12 cellular contexts compared by ENCODE assay signal in genomic region chr18:57353137-57353939, GRCh38. TPM values are rescaled to one million over a fixed set of nuclear protein-coding genes. Genes with fewer than 3 reads are reported as not detected.
DNase-seq lines count a peak whose midpoint lies in the region; ATAC-seq and TF ChIP-seq lines count a peak whose summit lies in the region.
"Had no signal": no experiment of that assay in that cellular context is flagged by ENCODE, and none has a peak within 500 bp of the region (broad histone marks: within the 10 kb centered on the region; RNA-seq: fewer than 3 reads in every experiment).

No MANE protein-coding gene starts in this region.

- TF ChIP-seq CTCF in cardiac muscle cell (IDR thresholded peaks at IDR 0.05; ENCODE audit: low read depth, low read length) (no peak), WERI-Rb-1 (IDR thresholded peaks at IDR 0.05; ENCODE audit: low read depth, low read length) (no peak), breast epithelium (IDR thresholded peaks at IDR 0.05) (no peak)

- no peak for TF ChIP-seq POLR2A in breast epithelium (IDR thresholded peaks at IDR 0.05)

- intact Hi-C loops in cardiac septum (cut with DNase I) (no loop called here), breast epithelium (cut with DNase I; ENCODE audit: low total_unique reads) (no loop called here)

- H3K36me3 ChIP-seq in cardiac muscle cell: no peaks in the 10 kb centered on the region
- H3K36me3 ChIP-seq in WERI-Rb-1: peaks cover 37% of the 10 kb centered on the region
- H3K36me3 ChIP-seq in MG63: no peaks in the 10 kb centered on the region
- no peaks in the 10 kb centered on the region for H3K36me3 ChIP-seq in breast epithelium

- H3K4me3 ChIP-seq in cardiac muscle cell: peak overlapping the region; percentile 42
- peak overlapping the region; percentile 95 for H3K4me3 ChIP-seq in WERI-Rb-1 (ENCODE audit: low read depth, low read length)
- no peak overlapping the region for H3K4me3 ChIP-seq in MG63
- no peak overlapping the region for H3K4me3 ChIP-seq in breast epithelium

- DNase-seq in cardiac muscle cell (ENCODE audit: low read depth in 1 of 2, low spot score in 1 of 2) (peak in 1 of 2 donors; percentile 73), cardiac septum (ENCODE audit: low spot score) (no peak), WERI-Rb-1 (peak; percentile 95), iPS-NIHi11 (ENCODE audit: low spot score) (peak; percentile 36), MG63 (no peak), breast epithelium (ENCODE audit: low spot score in 2 of 2) (no peak), NAMALWA (ENCODE audit: low spot score) (no peak)
- DNase-seq: activated T-cell treated with anti-CD3 and anti-CD28 coated beads, Interleukin-2, amount 50 U/mL, for 4 hours; PC-3 had no signal

- H3K9me3 ChIP-seq in cardiac muscle cell (ENCODE audit: low read depth) (no peaks in the 10 kb centered on the region), WERI-Rb-1 (ENCODE audit: severe bottlenecking) (no peaks in the 10 kb centered on the region), MG63 (no peaks in the 10 kb centered on the region), breast epithelium (peaks cover 0 to 8% of the 10 kb centered on the region in 2 donors)

- ATAC-seq in HG02973 (IDR thresholded peaks at IDR 0.05; ENCODE audit: unreplicated experiment): no peak
- ATAC-seq: PC-3; stimulated activated effector memory CD8-positive, alpha-beta T cell treated with anti-CD3 and anti-CD28 coated beads, Interleukin-12 subunit alpha, Interleukin-12 subunit beta, amount 100 ng/mL, for 72 hours had no signal

- no peaks in the 10 kb centered on the region for H3K4me1 ChIP-seq in cardiac muscle cell (ENCODE audit: low read depth)
- no peaks in the 10 kb centered on the region for H3K4me1 ChIP-seq in breast epithelium

- H3K27ac ChIP-seq in cardiac muscle cell (no peak overlapping the region), WERI-Rb-1 (peak overlapping the region; percentile 92), breast epithelium (no peak overlapping the region)

- H3K27me3 ChIP-seq in cardiac muscle cell: peaks cover 55% of the 10 kb centered on the region
- no peaks in the 10 kb centered on the region for H3K27me3 ChIP-seq in WERI-Rb-1 (ENCODE audit: insufficient read depth, low read depth, severe bottlenecking)
- peaks cover 7% of the 10 kb centered on the region for H3K27me3 ChIP-seq in MG63
- peaks cover 6 to 56% of the 10 kb centered on the region in 2 donors for H3K27me3 ChIP-seq in breast epithelium

RNA-seq across cellular contexts. Expression of gene ST8SIA3, which starts 1.0 kb away (rescaled TPM):
- total RNA-seq in cardiac muscle cell: 0.07 TPM in 1 of 2 replicates, not detected in the other
- polyA plus RNA-seq in cardiac muscle cell: not detected in 2 replicates
- 0.35 TPM for total RNA-seq in cardiac septum
- not detected in 2 replicates for total RNA-seq in MG63 (2014; rRNA removed; shearing (Covaris generic); ENCODE audit: low replicate concordance)
- not detected for total RNA-seq in breast epithelium
- total RNA-seq: activated T-cell treated with anti-CD3 and anti-CD28 coated beads, Interleukin-2, amount 50 U/mL, for 4 hours; fibroblast of villous mesenchyme; PC-3 had no signal

Comparison
In these comparisons a context has a peak if more than half of its experiments do, and no peak if none do; other contexts are left out.
1. DNase-seq: peak in WERI-Rb-1 (single experiment) and iPS-NIHi11 (single experiment); none in cardiac septum (single experiment), MG63 (single experiment), breast epithelium (0 of 2) and NAMALWA (single experiment).
2. H3K4me3 ChIP-seq: peak in cardiac muscle cell (single experiment) and WERI-Rb-1 (single experiment); none in MG63 (single experiment) and breast epithelium (0 of 3).